Comparison of ENCODE assay signal across 28 cellular contexts in the genomic region with DNA sequence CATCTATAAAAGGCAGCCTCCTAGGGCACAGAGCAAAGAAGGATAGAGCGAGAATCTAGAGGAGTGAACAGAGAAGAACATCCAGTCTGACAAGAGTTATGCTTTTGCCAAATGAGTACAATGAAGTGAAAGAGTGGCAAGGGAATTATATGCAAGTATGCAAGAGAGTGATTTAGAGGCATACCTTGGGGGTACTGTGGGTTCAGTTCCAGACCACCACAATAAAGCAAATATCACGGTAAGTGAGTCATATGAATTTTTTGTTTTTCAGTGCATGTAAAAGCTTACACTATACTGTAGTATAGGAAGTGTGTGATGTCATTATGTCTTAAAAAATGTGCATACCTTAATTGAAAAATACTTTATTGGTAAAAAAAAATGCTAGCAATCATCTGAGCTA.
"Had no signal": no experiment of that assay in that cellular context is flagged by ENCODE, and none has a peak within 500 bp of the region (broad histone marks: within the 10 kb centered on the region; RNA-seq: fewer than 3 reads in every experiment).

No MANE protein-coding gene starts in this region.

- H3K4me3 Mint-ChIP-seq: activated CD4-positive, alpha-beta memory T cell treated with anti-CD3 and anti-CD28 coated beads for 36 hours; activated CD4-positive, alpha-beta T cell treated with anti-CD3 and anti-CD28 coated beads for 36 hours; activated CD4-positive, alpha-beta T cell treated with anti-CD3 and anti-CD28 coated beads, Interleukin-2, amount 10 ng/mL, durations not matched to agents 24 days and 14 days; activated naive CD8-positive, alpha-beta T cell; activated T-cell treated with anti-CD3 and anti-CD28 coated beads, Interleukin-2, amount 50 U/mL, for 4 hours; activated T-helper 17 cell treated with anti-CD3 and anti-CD28 coated beads, Interleukin-2, amount 50 U/mL, for 72 hours; brain had no signal

- H3K4me1 ChIP-seq: ascending aorta, breast epithelium, colonic mucosa, gastroesophageal sphincter, heart right ventricle had no signal

- H3K27ac Mint-ChIP-seq: activated CD4-positive, alpha-beta memory T cell treated with anti-CD3 and anti-CD28 coated beads for 36 hours; activated CD4-positive, alpha-beta T cell treated with anti-CD3 and anti-CD28 coated beads for 36 hours; activated CD4-positive, alpha-beta T cell treated with anti-CD3 and anti-CD28 coated beads, Interleukin-2, amount 10 ng/mL, durations not matched to agents 24 days and 14 days; activated naive CD8-positive, alpha-beta T cell; activated T-helper 17 cell treated with anti-CD3 and anti-CD28 coated beads, Interleukin-2, amount 50 U/mL, for 72 hours; brain had no signal

- H3K27ac ChIP-seq: ascending aorta, breast epithelium, cardiac muscle cell, colonic mucosa, epithelial cell of prostate, esophagus squamous epithelium, gastroesophageal sphincter, heart right ventricle had no signal

- H3K36me3 ChIP-seq: ascending aorta, breast epithelium, cardiac muscle cell, colonic mucosa, esophagus squamous epithelium, gastroesophageal sphincter, heart right ventricle had no signal

- H3K9me3 ChIP-seq: breast epithelium, colonic mucosa, esophagus squamous epithelium, gastroesophageal sphincter had no signal

- H3K36me3 Mint-ChIP-seq: activated CD4-positive, alpha-beta memory T cell treated with anti-CD3 and anti-CD28 coated beads for 36 hours; brain had no signal

- H3K27me3 Mint-ChIP-seq: activated CD4-positive, alpha-beta memory T cell treated with anti-CD3 and anti-CD28 coated beads for 36 hours; activated CD4-positive, alpha-beta T cell treated with anti-CD3 and anti-CD28 coated beads for 36 hours; activated CD4-positive, alpha-beta T cell treated with anti-CD3 and anti-CD28 coated beads, Interleukin-2, amount 10 ng/mL, durations not matched to agents 24 days and 14 days; activated naive CD8-positive, alpha-beta T cell; activated T-helper 17 cell treated with anti-CD3 and anti-CD28 coated beads, Interleukin-2, amount 50 U/mL, for 72 hours had no signal

- H3K4me1 Mint-ChIP-seq: activated CD4-positive, alpha-beta T cell treated with anti-CD3 and anti-CD28 coated beads, Interleukin-2, amount 10 ng/mL, durations not matched to agents 24 days and 14 days; brain had no signal

- H3K4me3 ChIP-seq: ascending aorta, breast epithelium, cardiac muscle cell, colonic mucosa, esophagus squamous epithelium, gastroesophageal sphincter, heart right ventricle had no signal

- ATAC-seq: activated CD4-positive, alpha-beta T cell treated with anti-CD3 and anti-CD28 coated beads for 36 hours; activated T-cell treated with anti-CD3 and anti-CD28 coated beads, Interleukin-2, amount 50 U/mL, for 4 hours; activated T-helper 17 cell treated with anti-CD3 and anti-CD28 coated beads, Interleukin-2, amount 50 U/mL, for 72 hours; gastroesophageal sphincter; heart right ventricle had no signal

- DNase-seq: activated CD4-positive, alpha-beta memory T cell treated with anti-CD3 and anti-CD28 coated beads for 36 hours; activated CD4-positive, alpha-beta T cell treated with anti-CD3 and anti-CD28 coated beads for 36 hours; activated CD4-positive, alpha-beta T cell treated with anti-CD3 and anti-CD28 coated beads, Interleukin-2, amount 10 ng/mL, durations not matched to agents 24 days and 14 days; activated CD4-positive, CD25-positive, alpha-beta regulatory T cell; activated CD4-positive, CD25-positive, alpha-beta regulatory T cell treated with anti-CD3 and anti-CD28 coated beads, Interleukin-2, amount 50 U/mL, for 72 hours; activated CD8-positive, alpha-beta memory T cell treated with anti-CD3 and anti-CD28 coated beads for 24 hours; activated effector memory CD4-positive, alpha-beta T cell treated with Interleukin-2 at 50 U/mL for 16 hours; activated gamma-delta T cell treated with Interleukin-2 at 50 U/mL for 16 hours; activated naive CD4-positive, alpha-beta T cell treated with anti-CD3 and anti-CD28 coated beads, Interleukin-2, amount 50 U/mL, for 16 hours; activated naive CD4-positive, alpha-beta T cell treated with Interleukin-2 at 50 U/mL for 16 hours; activated T-cell treated with anti-CD3 and anti-CD28 coated beads, Interleukin-2, amount 50 U/mL, for 4 hours; central memory CD4-positive, alpha-beta T cell; cerebellar nuclear complex; colonic mucosa; effector CD8-positive, alpha-beta T cell; esophagus squamous epithelium; foreskin melanocyte; heart right ventricle had no signal

- FAIRE-seq: endometrium, endothelial cell of umbilical vein had no signal

- H3K27me3 ChIP-seq: ascending aorta, breast epithelium, cardiac muscle cell, colonic mucosa, esophagus squamous epithelium, gastroesophageal sphincter, heart right ventricle had no signal
